26 cellular contexts compared by ENCODE assay signal in genomic region chr3:151213881-151214280, GRCh38. TPM values are rescaled to one million over a fixed set of nuclear protein-coding genes. Genes with fewer than 3 reads are reported as not detected.
"Had no signal": no experiment of that assay in that cellular context is flagged by ENCODE, and none has a peak within 500 bp of the region (broad histone marks: within the 10 kb centered on the region; RNA-seq: fewer than 3 reads in every experiment).

No MANE protein-coding gene starts in this region.

- DNase-seq: activated B cell treated with CpG ODN at 0.5 μM for 24 hours; activated CD4-positive, alpha-beta memory T cell treated with anti-CD3 and anti-CD28 coated beads for 36 hours; activated CD4-positive, alpha-beta T cell treated with anti-CD3 and anti-CD28 coated beads for 4 hours; activated effector memory CD4-positive, alpha-beta T cell treated with Interleukin-2 at 50 U/mL for 16 hours; activated naive CD4-positive, alpha-beta T cell treated with anti-CD3 and anti-CD28 coated beads for 36 hours; activated naive CD8-positive, alpha-beta T cell treated with anti-CD3 and anti-CD28 coated beads, Interleukin-2, amount 10 ng/mL, durations not matched to agents 7 days and 5 days; activated T-cell treated with anti-CD3 and anti-CD28 coated beads, Interleukin-2, amount 50 U/mL, for 72 hours; amygdala; central memory CD4-positive, alpha-beta T cell; dorsolateral prefrontal cortex; effector memory CD8-positive, alpha-beta T cell; immature natural killer cell; kidney glomerular epithelial cell; left lung; pancreas; psoas muscle; stimulated activated CD4-positive, alpha-beta T cell treated with anti-CD3 and anti-CD28 coated beads, Interleukin-4, amount 100 ng/mL, for 4 hours; substantia nigra; T-helper 1 cell; thyroid gland had no signal

- H3K4me3 ChIP-seq: dorsolateral prefrontal cortex, left lung, lung, pancreas, psoas muscle, right atrium auricular region, thyroid gland had no signal

- ATAC-seq: effector memory CD8-positive, alpha-beta T cell; esophagus mucosa; left lung; natural killer cell treated with Interleukin-12 subunit alpha and Interleukin-12 subunit beta and Interleukin-15 and Interleukin-18, amount 100 ng/mL, for 72 hours; pancreas; psoas muscle had no signal

RNA-seq across cellular contexts. Expression of gene GPR171, which starts 10.9 kb away (rescaled TPM):
- total RNA-seq: endothelial cell of umbilical vein, glomerular endothelial cell had no signal
- polyA plus RNA-seq: endothelial cell of umbilical vein had no signal
